ENCODE assay signal across 8 cellular contexts in the genomic region with DNA sequence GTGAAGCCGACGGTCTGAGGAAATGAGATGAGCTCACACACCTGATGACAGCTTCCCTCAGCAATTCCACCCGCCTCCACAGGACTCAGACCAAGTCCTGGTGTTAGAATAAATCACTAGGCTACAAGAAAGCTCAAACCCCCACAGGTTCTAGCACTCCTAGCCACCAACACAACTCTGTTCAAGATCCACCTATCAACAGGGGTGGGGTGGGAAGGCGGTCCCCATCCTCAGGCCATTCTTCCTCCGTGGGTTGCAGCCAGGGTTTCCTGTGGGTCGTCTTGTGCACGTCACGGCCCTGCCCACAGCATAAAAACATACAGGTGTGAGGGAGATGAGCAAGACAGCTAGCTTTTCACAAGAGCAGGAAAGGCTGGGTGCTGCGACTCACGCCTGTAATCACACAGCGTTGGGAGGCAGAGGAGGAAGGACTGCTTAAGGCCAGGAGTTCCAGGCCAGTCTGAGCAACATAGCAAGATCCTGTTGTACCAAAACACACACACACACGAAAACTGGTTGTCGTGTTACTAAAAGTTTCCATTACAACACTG.
A peak's percentile ranks its signal among the peaks of the same experiment; 100 is the strongest.
DNase-seq lines count a peak whose midpoint lies in the region; ATAC-seq and TF ChIP-seq lines count a peak whose summit lies in the region.

No MANE protein-coding gene starts in this region.

- H3K4me1 ChIP-seq in mammary epithelial cell (ENCODE audit: insufficient read depth, low read length) (peaks cover 44% of the 10 kb centered on the region), breast epithelium (peaks cover 3 to 11% of the 10 kb centered on the region in 2 donors), mucosa of descending colon (ENCODE audit: low read depth) (peaks cover 42% of the 10 kb centered on the region), stomach smooth muscle (ENCODE audit: control insufficient read depth, insufficient read depth, low read length) (peaks cover 78% of the 10 kb centered on the region), upper lobe of right lung (peaks cover 78% of the 10 kb centered on the region), HAP-1 (peaks cover 8% of the 10 kb centered on the region)

- no peaks in the 10 kb centered on the region for H3K9me3 Mint-ChIP-seq in activated naive CD4-positive, alpha-beta T cell treated with anti-CD3 and anti-CD28 coated beads, Interleukin-2, amount 50 U/mL, for 24 hours

- TF ChIP-seq CTCF in mammary epithelial cell (conservative IDR thresholded peaks at IDR 0.05 in 1 of 2, IDR thresholded peaks at IDR 0.05 in 1 of 2; ENCODE audit: extremely low read depth in 1 of 2, insufficient read depth in 1 of 2, low read depth in 1 of 2, low read length in 2 of 2) (no peak), breast epithelium (IDR thresholded peaks at IDR 0.05) (no peak), mucosa of descending colon (IDR thresholded peaks at IDR 0.05) (no peak), upper lobe of right lung (IDR thresholded peaks at IDR 0.05) (no peak)

- no peaks in the 10 kb centered on the region for H3K9me3 ChIP-seq in mammary epithelial cell (replicated peaks; ENCODE audit: insufficient read depth, low read length)
- H3K9me3 ChIP-seq in breast epithelium: no peaks in the 10 kb centered on the region
- H3K9me3 ChIP-seq in mucosa of descending colon: no peaks in the 10 kb centered on the region
- no peaks in the 10 kb centered on the region for H3K9me3 ChIP-seq in stomach smooth muscle (ENCODE audit: control insufficient read depth in 2 of 2, low read length in 2 of 2)
- H3K9me3 ChIP-seq in upper lobe of right lung: no peaks in the 10 kb centered on the region
- no peaks in the 10 kb centered on the region for H3K9me3 ChIP-seq in HAP-1

- H3K4me3 Mint-ChIP-seq in activated naive CD4-positive, alpha-beta T cell treated with anti-CD3 and anti-CD28 coated beads, Interleukin-2, amount 50 U/mL, for 24 hours: peak overlapping the region; percentile 69

- H2AFZ ChIP-seq in mammary epithelial cell (ENCODE audit: low read depth, low read length): no peak overlapping the region

- peak; percentile 35 for ATAC-seq in mucosa of descending colon
- ATAC-seq in upper lobe of right lung: no peak
- ATAC-seq in GM21390 (IDR thresholded peaks at IDR 0.05; ENCODE audit: unreplicated experiment): no peak

- peak overlapping the region; percentile 48 for H3K27ac ChIP-seq in mammary epithelial cell (ENCODE audit: insufficient read depth, low read depth, low read length)
- no peak overlapping the region for H3K27ac ChIP-seq in breast epithelium
- peak overlapping the region; percentile 18 for H3K27ac ChIP-seq in stomach smooth muscle (ENCODE audit: low read length)
- no peak overlapping the region for H3K27ac ChIP-seq in upper lobe of right lung

- CTCF ChIA-PET in mammary epithelial cell (lab: Charles Lee; ENCODE audit: low non-redundant PET): interaction anchor here (0.7 kb wide), 1 partner anchor 75 kb away, joined by 5 read pairs; no protein-coding TSS in a partner anchor

- H3K79me2 ChIP-seq in mammary epithelial cell (ENCODE audit: insufficient read depth, low read length): peaks cover 97% of the 10 kb centered on the region

- TF ChIP-seq POLR2A in breast epithelium (IDR thresholded peaks at IDR 0.05): no peak

- no peaks in the 10 kb centered on the region for H3K36me3 Mint-ChIP-seq in activated naive CD4-positive, alpha-beta T cell treated with anti-CD3 and anti-CD28 coated beads, Interleukin-2, amount 50 U/mL, for 24 hours

- in situ Hi-C loops in mammary epithelial cell (cut with MboI; ENCODE audit: low sequenced_read_pairs in 2 of 2) (no loop called here), HAP-1 (cut with MboI; ENCODE audit: low sequenced_read_pairs) (no loop called here)

- no peaks in the 10 kb centered on the region for H3K27me3 Mint-ChIP-seq in activated naive CD4-positive, alpha-beta T cell treated with anti-CD3 and anti-CD28 coated beads, Interleukin-2, amount 50 U/mL, for 24 hours

- no TSS peak for BruUV-seq in mammary epithelial cell (replicated peaks; lab: Mats Ljungman, UMichigan)

- H3K9ac ChIP-seq in mammary epithelial cell (ENCODE audit: insufficient read depth, low read length) (no peak overlapping the region), stomach smooth muscle (ENCODE audit: low read length in 2 of 2) (no peak overlapping the region)

- DNase-seq in mammary epithelial cell: peak; percentile 79
- DNase-seq in breast epithelium (ENCODE audit: low spot score in 2 of 2): no peak
- peak in 2 of 3 donors; percentile 28 to 42 for DNase-seq in mucosa of descending colon
- DNase-seq in upper lobe of right lung: no peak
- DNase-seq in HAP-1 (ENCODE audit: low spot score in 2 of 2): no peak

- dilution Hi-C loops in mammary epithelial cell (cut with HindIII; ENCODE audit: low sequenced_read_pairs): no loop called here

- intact Hi-C loops in mammary epithelial cell (cut with micrococcal nuclease): loop anchor here (2.0 kb wide), 1 partner anchor 34 kb away; no protein-coding TSS in a partner anchor
- intact Hi-C loops in breast epithelium (cut with DNase I; ENCODE audit: low total_unique reads): no loop called here
- intact Hi-C loops in mucosa of descending colon (cut with DNase I, micrococcal nuclease): no loop called here
- intact Hi-C loops in upper lobe of right lung (cut with DNase I): no loop called here

- H3K4me3 ChIP-seq in mammary epithelial cell (replicated peaks in 1 of 3; ENCODE audit: insufficient read depth in 1 of 3, low read depth in 2 of 3, low read length in 3 of 3) (no peak overlapping the region), breast epithelium (no peak overlapping the region), mucosa of descending colon (no peak overlapping the region), stomach smooth muscle (ENCODE audit: low read length in 2 of 2) (no peak overlapping the region), upper lobe of right lung (no peak overlapping the region), HAP-1 (no peak overlapping the region)

- peak overlapping the region; percentile 90 for H3K27ac Mint-ChIP-seq in activated naive CD4-positive, alpha-beta T cell treated with anti-CD3 and anti-CD28 coated beads, Interleukin-2, amount 50 U/mL, for 24 hours

- no peaks in the 10 kb centered on the region for H3K27me3 ChIP-seq in mammary epithelial cell (ENCODE audit: insufficient read depth, low read length)
- H3K27me3 ChIP-seq in breast epithelium: no peaks in the 10 kb centered on the region
- H3K27me3 ChIP-seq in stomach smooth muscle (ENCODE audit: control insufficient read depth in 1 of 2, insufficient read depth in 2 of 2, low read length in 2 of 2): no peaks in the 10 kb centered on the region
- H3K27me3 ChIP-seq in upper lobe of right lung: no peaks in the 10 kb centered on the region
- H3K27me3 ChIP-seq in HAP-1 (ENCODE audit: low read depth): no peaks in the 10 kb centered on the region

- peaks cover 86% of the 10 kb centered on the region for H3K4me1 Mint-ChIP-seq in activated naive CD4-positive, alpha-beta T cell treated with anti-CD3 and anti-CD28 coated beads, Interleukin-2, amount 50 U/mL, for 24 hours

- peak overlapping the region; percentile 2 for H3K4me2 ChIP-seq in mammary epithelial cell (ENCODE audit: insufficient read depth, low read depth, low read length)

- 20% methylated on average over 13 of the region's 13 CpGs for WGBS in mammary epithelial cell (ENCODE audit: low coverage, missing lambda C conversion rate)

- no peaks in the 10 kb centered on the region for H3K36me3 ChIP-seq in mammary epithelial cell (ENCODE audit: insufficient read depth, low read length)
- H3K36me3 ChIP-seq in breast epithelium: no peaks in the 10 kb centered on the region
- no peaks in the 10 kb centered on the region for H3K36me3 ChIP-seq in mucosa of descending colon (ENCODE audit: low read depth)
- no peaks in the 10 kb centered on the region for H3K36me3 ChIP-seq in stomach smooth muscle (ENCODE audit: control insufficient read depth in 2 of 2, insufficient read depth in 2 of 2, low read length in 2 of 2)
- H3K36me3 ChIP-seq in upper lobe of right lung: no peaks in the 10 kb centered on the region
- no peaks in the 10 kb centered on the region; the same call in none of the 2 replicates for H3K36me3 ChIP-seq in HAP-1 (replicated peaks)

- peaks cover 35% of the 10 kb centered on the region for H4K20me1 ChIP-seq in mammary epithelial cell (ENCODE audit: insufficient read depth, low read length)

Comparison
In these comparisons a context has a peak if more than half of its experiments do, and no peak if none do; other contexts are left out.
1. DNase-seq: peak in mammary epithelial cell (single experiment) and mucosa of descending colon (2 of 3); none in breast epithelium (0 of 2), upper lobe of right lung (single experiment) and HAP-1 (0 of 2).
2. H3K27ac ChIP-seq: peak in mammary epithelial cell (single experiment) and stomach smooth muscle (single experiment); none in breast epithelium (0 of 2) and upper lobe of right lung (single experiment).